ENCODE assay signal across 25 cellular contexts in the genomic region with DNA sequence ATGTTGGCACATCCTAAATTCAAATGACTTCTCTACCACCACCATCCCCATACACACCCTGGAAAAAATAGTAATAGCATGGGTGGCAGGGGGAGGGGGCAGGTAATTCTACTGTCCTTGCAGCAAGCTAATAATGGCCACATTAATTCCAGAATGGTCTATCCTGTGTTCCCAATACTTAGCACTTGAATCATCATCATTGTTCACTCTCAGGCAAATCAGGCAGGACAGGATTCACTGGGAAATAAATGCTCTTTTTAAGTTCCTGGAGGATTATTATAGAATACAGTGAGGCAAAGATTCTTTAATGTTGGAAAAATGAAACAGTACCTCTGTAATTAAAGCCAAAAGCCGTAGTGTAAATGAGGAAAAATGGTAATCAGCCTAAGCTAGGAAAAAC.
DNase-seq lines count a peak whose midpoint lies in the region; ATAC-seq and TF ChIP-seq lines count a peak whose summit lies in the region.
"Had no signal": no experiment of that assay in that cellular context is flagged by ENCODE, and none has a peak within 500 bp of the region (broad histone marks: within the 10 kb centered on the region; RNA-seq: fewer than 3 reads in every experiment).

No MANE protein-coding gene starts in this region.

- no peak overlapping the region for H2AK5ac ChIP-seq in H9 (ENCODE audit: insufficient read length, low read length)

- TF ChIP-seq POLR2A in adrenal gland (IDR thresholded peaks at IDR 0.05) (no peak), suprapubic skin (IDR thresholded peaks at IDR 0.05) (no peak)

- no peak for TF ChIP-seq EP300 in suprapubic skin (IDR thresholded peaks at IDR 0.05)

- H3K79me2 ChIP-seq in H9 (ENCODE audit: insufficient read depth, low read length), result no peaks in the 10 kb centered on the region

- H2BK5ac ChIP-seq in H9 (ENCODE audit: insufficient read length, low read length), result no peak overlapping the region

- H3K36me3 ChIP-seq in adrenal gland (replicated peaks in 1 of 2), result no peaks in the 10 kb centered on the region
- no peaks in the 10 kb centered on the region for H3K36me3 ChIP-seq in mucosa of rectum (ENCODE audit: control insufficient read depth in 2 of 2, insufficient read depth in 2 of 2, low read length in 2 of 2)
- H3K36me3 ChIP-seq in suprapubic skin, result no peaks in the 10 kb centered on the region

- ATAC-seq in left colon, result no peak
- ATAC-seq: stimulated activated naive CD8-positive, alpha-beta T cell treated with anti-CD3 and anti-CD28 coated beads, Interleukin-15, Interleukin-2, amounts not matched to agents 100 U/mL and 50 U/mL, for 24 hours had no signal

- H3K27ac Mint-ChIP-seq in H9, result no peak overlapping the region; a peak in 1 of 7 replicates
- H3K27ac Mint-ChIP-seq: activated B cell treated with CpG ODN at 0.5 μM for 24 hours; activated CD4-positive, alpha-beta memory T cell treated with anti-CD3 and anti-CD28 coated beads for 36 hours had no signal

- no peak overlapping the region for H2BK20ac ChIP-seq in H9 (ENCODE audit: low read depth, low read length, poor library complexity, severe bottlenecking)

- H2BK15ac ChIP-seq in H9 (ENCODE audit: low read depth, low read length), result no peak overlapping the region

- no peaks in the 10 kb centered on the region for H3K9me3 Mint-ChIP-seq in H9
- H3K9me3 Mint-ChIP-seq: activated B cell treated with CpG ODN at 0.5 μM for 24 hours; activated CD4-positive, alpha-beta memory T cell treated with anti-CD3 and anti-CD28 coated beads for 36 hours; central memory CD8-positive, alpha-beta T cell had no signal

- H2BK120ac ChIP-seq in H9 (ENCODE audit: low read depth, low read length, poor library complexity, severe bottlenecking), result no peak overlapping the region

- H4K20me1 ChIP-seq in H9 (ENCODE audit: control insufficient read depth, insufficient read depth, insufficient read length), result no peaks in the 10 kb centered on the region

- no peak overlapping the region for H3K4me3 Mint-ChIP-seq in H9
- H3K4me3 Mint-ChIP-seq: activated B cell treated with CpG ODN at 0.5 μM for 24 hours; activated CD4-positive, alpha-beta memory T cell treated with anti-CD3 and anti-CD28 coated beads for 36 hours; central memory CD8-positive, alpha-beta T cell had no signal

- no peak overlapping the region for H3K56ac ChIP-seq in H9 (ENCODE audit: insufficient read length, low read depth, low read length)

- H3K18ac ChIP-seq in H9 (ENCODE audit: insufficient read length, low read depth, low read length), result no peak overlapping the region

- peaks cover 0 to 4% (median 0%) of the 10 kb centered on the region in 3 experiments; a peak in 2 of 7 replicates for H3K36me3 Mint-ChIP-seq in H9 (ENCODE audit: insufficient read depth in 1 of 3, low read depth in 3 of 3)
- H3K36me3 Mint-ChIP-seq: activated CD4-positive, alpha-beta memory T cell treated with anti-CD3 and anti-CD28 coated beads for 36 hours had no signal

- TF ChIP-seq CTCF in adrenal gland (IDR thresholded peaks at IDR 0.05), result no peak
- TF ChIP-seq CTCF in suprapubic skin (IDR thresholded peaks at IDR 0.05), result no peak
- TF ChIP-seq CTCF in H9 (conservative IDR thresholded peaks at IDR 0.05), result no peak

- no peak overlapping the region for H3K4ac ChIP-seq in H9 (ENCODE audit: low read depth, low read length)

- intact Hi-C loops in adrenal gland (cut with DNase I) (no loop called here), left colon (cut with DNase I, micrococcal nuclease) (no loop called here)

- no peaks in the 10 kb centered on the region for H3K27me3 Mint-ChIP-seq in H9 (ENCODE audit: low read depth)

- no peak overlapping the region for H3K9ac ChIP-seq in mucosa of rectum (ENCODE audit: low read depth in 1 of 2, low read length in 2 of 2)
- no peak overlapping the region for H3K9ac ChIP-seq in H9 (ENCODE audit: extremely low read depth, insufficient read length, low read length)

- no peak overlapping the region for H3K23ac ChIP-seq in H9 (ENCODE audit: insufficient read length, low read depth, low read length)

- no peak overlapping the region for H2BK12ac ChIP-seq in H9 (ENCODE audit: insufficient read length, low read depth, low read length)

- H3K27ac ChIP-seq in adrenal gland, result peak overlapping the region in 3 of 5 donors; percentile 4 to 80 (median 11)
- peak overlapping the region; percentile 25 to 26 for H3K27ac ChIP-seq in mucosa of rectum (ENCODE audit: low read depth in 2 of 2, low read length in 2 of 2)
- peak overlapping the region; percentile 48 for H3K27ac ChIP-seq in suprapubic skin
- H3K27ac ChIP-seq in H9 (ENCODE audit: insufficient read length, low read depth, low read length), result no peak overlapping the region

- H3K9me3 ChIP-seq in adrenal gland (replicated peaks in 1 of 3) (no peaks in the 10 kb centered on the region), mucosa of rectum (ENCODE audit: control insufficient read depth in 2 of 2, low read length in 2 of 2) (no peaks in the 10 kb centered on the region), suprapubic skin (no peaks in the 10 kb centered on the region), H9 (ENCODE audit: control insufficient read depth, low read depth, low read length) (no peaks in the 10 kb centered on the region)

- H3K27me3 ChIP-seq in adrenal gland, result no peaks in the 10 kb centered on the region
- no peaks in the 10 kb centered on the region for H3K27me3 ChIP-seq in mucosa of rectum (ENCODE audit: control insufficient read depth in 2 of 2, insufficient read depth in 2 of 2, low read length in 2 of 2)
- no peaks in the 10 kb centered on the region for H3K27me3 ChIP-seq in suprapubic skin
- H3K27me3 ChIP-seq in H9 (ENCODE audit: insufficient read depth, low read length), result no peaks in the 10 kb centered on the region

- WGBS in adrenal gland, 4 donors, result 84 to 100% (median 90%) methylated on average over 1 of the region's 1 CpG
- WGBS in suprapubic skin, result 74% methylated on average over 1 of the region's 1 CpG
- no CpG with 5 or more reads among the region's 1 CpG for WGBS in H9 (ENCODE audit: extremely low coverage, insufficient read length, low lambda C conversion rate)

- H3K4me3 ChIP-seq in adrenal gland (no peak overlapping the region), mucosa of rectum (ENCODE audit: low read length in 2 of 2) (no peak overlapping the region), suprapubic skin (no peak overlapping the region)

- H4K5ac ChIP-seq in H9 (ENCODE audit: insufficient read length, low read depth, low read length), result no peak overlapping the region

- H3K4me1 ChIP-seq in adrenal gland (replicated peaks in 1 of 2) (peaks cover 28 to 55% of the 10 kb centered on the region in 2 donors), mucosa of rectum (ENCODE audit: control insufficient read depth in 2 of 2, insufficient read depth in 2 of 2, low read length in 2 of 2) (peaks cover 13 to 17% of the 10 kb centered on the region in 2 donors), suprapubic skin (peaks cover 27% of the 10 kb centered on the region), H9 (ENCODE audit: insufficient read depth, low read length) (no peaks in the 10 kb centered on the region)

- H3T11ph ChIP-seq in H9 (ENCODE audit: low read length), result no peak overlapping the region

- no peak overlapping the region for H4K8ac ChIP-seq in H9 (replicated peaks; ENCODE audit: insufficient read length, low read depth, low read length)

- no peak overlapping the region for H3K4me2 ChIP-seq in H9 (ENCODE audit: insufficient read depth, insufficient read length, low read length)

- H3K79me1 ChIP-seq in H9 (ENCODE audit: insufficient read depth, low read depth, low read length, poor library complexity, severe bottlenecking), result no peaks in the 10 kb centered on the region

- H3K23me2 ChIP-seq in H9 (ENCODE audit: insufficient read length, low read depth, low read length, poor library complexity, severe bottlenecking), result no peaks in the 10 kb centered on the region

- no peak overlapping the region for H4K91ac ChIP-seq in H9 (ENCODE audit: insufficient read length, low read depth, low read length)

- H3K14ac ChIP-seq in H9 (ENCODE audit: insufficient read depth, low read length), result no peak overlapping the region

- peaks cover 0 to 7% of the 10 kb centered on the region in 2 experiments; a peak in 2 of 4 replicates for H3K4me1 Mint-ChIP-seq in H9
- H3K4me1 Mint-ChIP-seq: central memory CD8-positive, alpha-beta T cell had no signal

- DNase-seq in EH (ENCODE audit: low read depth) (peak; percentile 32), adrenal gland (no peak), suprapubic skin (ENCODE audit: low spot score in 2 of 2) (no peak), HCEC 1CT (no peak), left colon (no peak), H9 (no peak)
- no peak for DNase-seq in activated effector memory CD4-positive, alpha-beta T cell treated with anti-CD3 and anti-CD28 coated beads, Interleukin-2, amount 50 U/mL, for 16 hours
- DNase-seq: activated B cell treated with CpG ODN at 0.5 μM for 24 hours; activated CD4-positive, alpha-beta memory T cell treated with anti-CD3 and anti-CD28 coated beads for 36 hours; activated naive CD4-positive, alpha-beta T cell; amniotic stem cell; C1 segment of cervical spinal cord; EL; erythroblast; kidney; NCI-H524; nucleus accumbens; retina; RPMI8226; stimulated activated CD4-positive, alpha-beta T cell treated with anti-CD3 and anti-CD28 coated beads, Interleukin-12 subunit alpha, Interleukin-12 subunit beta, amount 100 ng/mL, for 4 hours; stimulated activated CD4-positive, alpha-beta T cell treated with anti-CD3 and anti-CD28 coated beads, Interleukin-4, amount 100 ng/mL, for 4 hours; stimulated activated naive CD8-positive, alpha-beta T cell treated with anti-CD3 and anti-CD28 coated beads, Interleukin-15, Interleukin-2, amounts not matched to agents 100 U/mL and 50 U/mL, for 24 hours; T-helper 9 cell had no signal

- no peak overlapping the region for H2AFZ ChIP-seq in H9 (ENCODE audit: low read length)
